ENCODE assay signal across 20 cellular contexts in the genomic region with DNA sequence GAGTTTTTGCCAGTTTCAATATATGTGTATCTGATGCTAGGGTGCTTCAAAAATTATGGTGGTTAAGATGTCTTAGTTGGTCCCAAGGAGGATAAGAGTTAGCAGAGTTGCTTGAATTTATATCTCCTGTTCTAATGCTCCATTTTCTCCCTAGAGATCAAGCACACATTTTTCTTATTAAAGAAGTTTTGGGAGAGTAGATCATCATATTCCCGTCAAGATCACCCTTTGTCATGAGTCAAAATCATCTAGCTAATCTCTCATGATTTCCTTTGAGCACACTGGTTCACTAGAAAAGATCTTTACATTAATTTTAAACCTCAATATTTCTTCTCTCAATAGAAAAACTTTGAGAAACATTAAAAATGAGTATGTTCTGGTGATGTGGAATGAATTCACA.
"Had no signal": no experiment of that assay in that cellular context is flagged by ENCODE, and none has a peak within 500 bp of the region (broad histone marks: within the 10 kb centered on the region; RNA-seq: fewer than 3 reads in every experiment).

No MANE protein-coding gene starts in this region.

- DNase-seq: activated CD4-positive, alpha-beta memory T cell treated with anti-CD3 and anti-CD28 coated beads for 36 hours; activated CD4-positive, alpha-beta T cell treated with anti-CD3 and anti-CD28 coated beads, Interleukin-2, amount 10 ng/mL, durations not matched to agents 7 days and 5 days; activated CD4-positive, CD25-positive, alpha-beta regulatory T cell; activated CD8-positive, alpha-beta memory T cell treated with anti-CD3 and anti-CD28 coated beads for 24 hours; activated effector memory CD4-positive, alpha-beta T cell treated with anti-CD3 and anti-CD28 coated beads, Interleukin-2, amount 50 U/mL, for 16 hours; activated naive CD4-positive, alpha-beta T cell treated with Interleukin-2 at 50 U/mL for 16 hours; activated naive CD8-positive, alpha-beta T cell treated with anti-CD3 and anti-CD28 coated beads, Interleukin-2, amount 50 U/mL, for 24 hours; activated T-cell treated with anti-CD3 and anti-CD28 coated beads, Interleukin-2, amount 50 U/mL, for 4 hours; amygdala; NCI-H1048; NCI-H146; NCI-H187 treated with DMSO at 0.1 percent for 48 hours; NCI-H2081 treated with DMSO at 0.1 percent for 48 hours; NCI-H446; NCI-H524; PC-9; SHP77 treated with DMSO at 0.1 percent for 48 hours; T-helper 1 cell had no signal

- ATAC-seq: activated naive CD4-positive, alpha-beta T cell treated with anti-CD3 and anti-CD28 coated beads, Interleukin-2, amount 50 U/mL, for 72 hours; activated naive CD8-positive, alpha-beta T cell treated with anti-CD3 and anti-CD28 coated beads, Interleukin-2, amount 50 U/mL, for 24 hours; activated T-cell treated with anti-CD3 and anti-CD28 coated beads, Interleukin-2, amount 50 U/mL, for 4 hours had no signal

- H2AFZ ChIP-seq: PC-9 had no signal

- H3K4me3 ChIP-seq: PC-9 had no signal

- H3K27ac ChIP-seq: PC-9, VCaP had no signal

- H3K4me2 ChIP-seq: PC-9 had no signal
